14 cellular contexts compared by ENCODE assay signal in genomic region chr15:77871838-77872371, GRCh38.
DNase-seq lines count a peak whose midpoint lies in the region; ATAC-seq and TF ChIP-seq lines count a peak whose summit lies in the region.
"Had no signal": no experiment of that assay in that cellular context is flagged by ENCODE, and none has a peak within 500 bp of the region (broad histone marks: within the 10 kb centered on the region; RNA-seq: fewer than 3 reads in every experiment).

No MANE protein-coding gene starts in this region.

- H2BK5ac ChIP-seq in mesenchymal stem cell (ENCODE audit: low read depth, low read length, poor library complexity, severe bottlenecking) = no peak overlapping the region

- H3K4me1 Mint-ChIP-seq in activated T-cell treated with anti-CD3 and anti-CD28 coated beads, Interleukin-2, amount 50 U/mL, for 4 hours (ENCODE audit: low read depth) = no peaks in the 10 kb centered on the region
- H3K4me1 Mint-ChIP-seq: CD4-positive, CD25-positive, alpha-beta regulatory T cell had no signal

- peak overlapping the region in 1 of 2 experiments; percentile 70 for H3K23ac ChIP-seq in mesenchymal stem cell (ENCODE audit: low read length in 2 of 2)

- no peaks in the 10 kb centered on the region for H3K36me3 ChIP-seq in BE2C
- no peaks in the 10 kb centered on the region for H3K36me3 ChIP-seq in H7 (replicated peaks; ENCODE audit: control insufficient read depth, insufficient read depth, low read length)
- peaks cover 0 to 3% of the 10 kb centered on the region in 2 experiments for H3K36me3 ChIP-seq in mesenchymal stem cell (ENCODE audit: control insufficient read depth in 1 of 2, insufficient read depth in 2 of 2, low read depth in 1 of 2, low read length in 2 of 2)
- H3K36me3 ChIP-seq: esophagus squamous epithelium had no signal

- H3K9me3 ChIP-seq in BE2C (no peaks in the 10 kb centered on the region), mesenchymal stem cell (ENCODE audit: control insufficient read depth, low read length) (no peaks in the 10 kb centered on the region)
- H3K9me3 ChIP-seq: esophagus squamous epithelium had no signal

- DNase-seq in BE2C = no peak
- peak; percentile 84 for DNase-seq in H7
- no peak for DNase-seq in astrocyte of the cerebellum (ENCODE audit: low read depth)
- no peak for DNase-seq in mesenchymal stem cell
- DNase-seq in amygdala (lab: John Stamatoyannopoulos, UW) = no peak
- no peak for DNase-seq in stimulated activated CD4-positive, alpha-beta T cell treated with anti-CD3 and anti-CD28 coated beads, Interleukin-1b, Interleukin-23, amount 100 ng/mL, for 48 hours
- no peak for DNase-seq in erythroblast (lab: John Stamatoyannopoulos, UW)
- no peak for DNase-seq in activated T-cell treated with anti-CD3 and anti-CD28 coated beads, Interleukin-2, amount 50 U/mL, for 4 hours
- DNase-seq: activated naive CD4-positive, alpha-beta T cell treated with anti-CD3 and anti-CD28 coated beads for 36 hours; CD4-positive, CD25-positive, alpha-beta regulatory T cell; esophagus squamous epithelium; NCI-H2081 treated with DMSO at 0.1 percent for 48 hours; retina had no signal

- H3K4me3 Mint-ChIP-seq in activated T-cell treated with anti-CD3 and anti-CD28 coated beads, Interleukin-2, amount 50 U/mL, for 4 hours = no peak overlapping the region
- H3K4me3 Mint-ChIP-seq: activated naive CD4-positive, alpha-beta T cell treated with anti-CD3 and anti-CD28 coated beads for 36 hours; CD4-positive, CD25-positive, alpha-beta regulatory T cell; T-helper 1 cell treated with Interleukin-12 subunit alpha and Interleukin-12 subunit beta and Interleukin-4 antibody, amounts not matched to agents 30 μg/mL and 1 μg/mL, for 36 hours had no signal

- H2BK12ac ChIP-seq in mesenchymal stem cell (ENCODE audit: low read length in 2 of 2) = no peak overlapping the region

- no peaks in the 10 kb centered on the region for H3K9me3 Mint-ChIP-seq in activated T-cell treated with anti-CD3 and anti-CD28 coated beads, Interleukin-2, amount 50 U/mL, for 4 hours
- H3K9me3 Mint-ChIP-seq: activated naive CD4-positive, alpha-beta T cell treated with anti-CD3 and anti-CD28 coated beads for 36 hours; CD4-positive, CD25-positive, alpha-beta regulatory T cell; T-helper 1 cell treated with Interleukin-12 subunit alpha and Interleukin-12 subunit beta and Interleukin-4 antibody, amounts not matched to agents 30 μg/mL and 1 μg/mL, for 36 hours had no signal

- no peak overlapping the region for H3K18ac ChIP-seq in mesenchymal stem cell (ENCODE audit: low read depth in 1 of 2, low read length in 2 of 2)

- H3K9ac ChIP-seq in mesenchymal stem cell (ENCODE audit: low read length) = no peak overlapping the region

- H3K36me3 Mint-ChIP-seq in activated T-cell treated with anti-CD3 and anti-CD28 coated beads, Interleukin-2, amount 50 U/mL, for 4 hours (ENCODE audit: insufficient read depth) = no peaks in the 10 kb centered on the region
- H3K36me3 Mint-ChIP-seq: CD4-positive, CD25-positive, alpha-beta regulatory T cell had no signal

- no peak overlapping the region for H2AFZ ChIP-seq in mesenchymal stem cell (ENCODE audit: low read depth, low read length)

- peak overlapping the region; percentile 7 for H4K91ac ChIP-seq in mesenchymal stem cell (ENCODE audit: low read length)

- no peak overlapping the region for H3K4me3 ChIP-seq in BE2C (ENCODE audit: low read depth, low read length)
- H3K4me3 ChIP-seq in H7 (ENCODE audit: insufficient read depth, low read depth, low read length) = no peak overlapping the region
- H3K4me3 ChIP-seq in astrocyte of the cerebellum (ENCODE audit: low read depth, low read length) = no peak overlapping the region
- H3K4me3 ChIP-seq in mesenchymal stem cell (ENCODE audit: insufficient read depth in 1 of 2, low read depth in 1 of 2, low read length in 2 of 2) = no peak overlapping the region
- H3K4me3 ChIP-seq: esophagus squamous epithelium had no signal

- H3K4ac ChIP-seq in mesenchymal stem cell (ENCODE audit: low read depth in 1 of 2, low read length in 2 of 2) = no peak overlapping the region

- no peak overlapping the region for H2BK120ac ChIP-seq in mesenchymal stem cell (ENCODE audit: low read depth, low read length)

- no peak overlapping the region for H3K4me2 ChIP-seq in mesenchymal stem cell (ENCODE audit: low read length, poor library complexity, severe bottlenecking)

- 82% methylated on average over 8 of the region's 11 CpGs for WGBS in mesenchymal stem cell

- no peaks in the 10 kb centered on the region for H3K27me3 Mint-ChIP-seq in activated T-cell treated with anti-CD3 and anti-CD28 coated beads, Interleukin-2, amount 50 U/mL, for 4 hours (ENCODE audit: low read depth)
- H3K27me3 Mint-ChIP-seq: CD4-positive, CD25-positive, alpha-beta regulatory T cell had no signal

- no peak for TF ChIP-seq POLR2A in erythroblast (IDR thresholded peaks at IDR 0.05; ENCODE audit: low read length)

- peak overlapping the region in 1 of 2 experiments; percentile 76 for H3K14ac ChIP-seq in mesenchymal stem cell (ENCODE audit: low read length in 2 of 2)

- ATAC-seq in activated T-cell treated with anti-CD3 and anti-CD28 coated beads, Interleukin-2, amount 50 U/mL, for 4 hours = no peak

- H2BK15ac ChIP-seq in mesenchymal stem cell (ENCODE audit: low read depth, poor library complexity, severe bottlenecking) = no peak overlapping the region

- H3K27ac ChIP-seq in mesenchymal stem cell (ENCODE audit: low read length, poor library complexity, severe bottlenecking) = no peak overlapping the region
- H3K27ac ChIP-seq: esophagus squamous epithelium had no signal

- in situ Hi-C loops in astrocyte of the cerebellum (cut with HindIII; ENCODE audit: low sequenced_read_pairs) = no loop called here

- TF ChIP-seq CTCF in BE2C (IDR thresholded peaks at IDR 0.05; ENCODE audit: low read depth, low read length) = peak; percentile 32
- peak; percentile 20 for TF ChIP-seq CTCF in astrocyte of the cerebellum (IDR thresholded peaks at IDR 0.05; ENCODE audit: low read depth, low read length, missing control alignments)

- H3K79me1 ChIP-seq in mesenchymal stem cell (replicated peaks; ENCODE audit: low read length, poor library complexity, severe bottlenecking) = no peaks in the 10 kb centered on the region

- no peaks in the 10 kb centered on the region for H3K27me3 ChIP-seq in BE2C
- H3K27me3 ChIP-seq in H7 (ENCODE audit: control insufficient read depth, insufficient read depth, low read length) = no peaks in the 10 kb centered on the region
- H3K27me3 ChIP-seq in mesenchymal stem cell (ENCODE audit: control insufficient read depth in 1 of 2, insufficient read depth in 1 of 2, low read length in 2 of 2) = peaks cover 11 to 43% of the 10 kb centered on the region in 2 experiments

- peaks cover 20% of the 10 kb centered on the region for H3K4me1 ChIP-seq in BE2C
- peaks cover 28% of the 10 kb centered on the region for H3K4me1 ChIP-seq in mesenchymal stem cell (ENCODE audit: control insufficient read depth, insufficient read depth, low read depth, low read length)

- H2AK5ac ChIP-seq in mesenchymal stem cell (ENCODE audit: low read length, severe bottlenecking) = no peak overlapping the region

- no peak overlapping the region for H4K8ac ChIP-seq in mesenchymal stem cell (ENCODE audit: low read length)
